Comparison of ENCODE assay signal across 1 cellular context in the genomic region with DNA sequence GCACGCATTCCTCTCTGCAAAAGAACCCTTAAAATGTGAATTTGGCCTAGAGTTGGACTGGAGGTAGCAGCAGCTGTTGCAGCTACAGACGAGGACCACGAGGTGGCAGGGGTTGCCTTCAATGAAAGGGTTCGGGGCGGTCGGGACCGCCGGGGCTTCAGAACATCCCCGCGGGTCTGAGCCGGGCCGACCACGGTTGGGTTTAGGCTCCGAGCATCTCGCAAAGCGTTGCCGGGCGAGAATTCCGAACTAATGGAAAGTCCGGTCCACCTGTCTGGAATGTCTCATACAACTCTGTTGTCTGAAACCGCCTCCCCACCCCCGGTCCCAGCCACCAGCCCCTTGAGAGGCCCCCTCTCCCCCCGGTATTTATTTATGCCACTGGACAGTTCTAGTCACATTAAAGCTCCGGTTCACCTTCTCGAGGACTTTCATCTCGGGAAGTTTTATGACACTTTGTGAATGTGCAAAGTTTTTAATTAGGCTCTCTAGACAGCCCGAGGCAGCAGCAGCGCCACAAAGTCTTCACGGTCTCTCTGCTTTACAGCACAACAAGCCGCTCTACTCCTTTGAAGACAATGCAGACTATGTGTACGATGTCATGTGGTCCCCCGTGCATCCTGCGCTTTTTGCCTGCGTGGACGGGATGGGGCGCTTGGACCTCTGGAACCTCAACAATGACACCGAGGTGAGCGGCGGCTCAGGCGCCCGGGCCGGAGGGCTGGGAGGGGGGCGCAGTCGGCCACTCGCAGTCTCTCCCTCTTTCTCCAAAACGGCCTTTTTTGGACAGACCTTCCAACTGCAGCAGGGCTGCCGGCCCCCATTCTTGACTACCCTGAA.
TF ChIP-seq lines count a peak whose summit lies in the region.

No MANE protein-coding gene starts in this region.

TF ChIP-seq in IMR-90, 13 proteins besides CTCF, POLR2A, EP300 and RAD21:
- no peak for TF ChIP-seq RCOR1 (IDR thresholded peaks at IDR 0.05; ENCODE audit: insufficient replicate concordance, low read length)
- peak; percentile 81 for TF ChIP-seq SMC3 (IDR thresholded peaks at IDR 0.05; ENCODE audit: low read depth, low read length)
